In the genomic region with DNA sequence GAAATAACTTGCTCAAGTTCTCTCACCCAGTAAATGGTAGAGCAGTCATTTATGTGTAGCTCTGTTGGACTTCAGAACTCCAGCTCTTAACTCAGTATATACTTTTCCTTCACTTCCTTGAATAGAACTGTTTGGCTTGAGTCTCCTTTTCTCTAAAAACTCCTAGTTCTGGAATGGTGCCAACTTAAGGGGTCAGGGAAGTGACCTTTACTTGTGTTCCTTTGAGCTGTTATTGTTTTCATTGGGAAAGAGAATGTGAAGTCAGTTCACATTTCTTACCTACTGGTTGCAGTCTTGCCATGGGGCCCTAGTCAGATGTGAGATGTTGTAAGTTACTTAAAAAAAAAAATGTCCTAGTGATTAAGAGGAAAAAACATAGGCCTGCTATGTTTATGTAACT, we compare ENCODE assay signal across 13 cellular contexts.
DNase-seq lines count a peak whose midpoint lies in the region; ATAC-seq, FAIRE-seq and TF ChIP-seq lines count a peak whose summit lies in the region.
"Had no signal": no experiment of that assay in that cellular context is flagged by ENCODE, and none has a peak within 500 bp of the region (broad histone marks: within the 10 kb centered on the region; RNA-seq: fewer than 3 reads in every experiment).

No MANE protein-coding gene starts in this region.

- no peak for DNase-seq in HFFc6
- DNase-seq in breast epithelium (ENCODE audit: low spot score in 2 of 2): no peak
- DNase-seq in iris pigment epithelial cell (ENCODE audit: low read depth): peak; percentile 94
- no peak for DNase-seq in gastrocnemius medialis
- no peak for DNase-seq in frontal cortex (ENCODE audit: low spot score in 2 of 2)
- no peak for DNase-seq in superior temporal gyrus (ENCODE audit: extremely low spot score)
- no peak for DNase-seq in OCI-M2 (lab: John Stamatoyannopoulos, UW; ENCODE audit: unreplicated experiment)
- DNase-seq: activated T-cell treated with anti-CD3 and anti-CD28 coated beads, Interleukin-2, amount 50 U/mL, for 1 hour; DMS79 treated with DMSO at 0.1 percent for 48 hours; natural killer cell; NCI-H510A had no signal

- H3K27me3 ChIP-seq in breast epithelium (no peaks in the 10 kb centered on the region), gastrocnemius medialis (no peaks in the 10 kb centered on the region)

- peak overlapping the region; percentile 87 to 93 for H3K27ac ChIP-seq in breast epithelium
- H3K27ac ChIP-seq in gastrocnemius medialis: peak overlapping the region; percentile 10 to 71 (median 57)

- H3K4me1 ChIP-seq in breast epithelium (peaks cover 11 to 39% of the 10 kb centered on the region in 2 donors), gastrocnemius medialis (peaks cover 48 to 60% of the 10 kb centered on the region in 2 donors)

- peak overlapping the region; percentile 57 for H3K27ac Mint-ChIP-seq in HFFc6
- H3K27ac Mint-ChIP-seq: IgD-negative memory B cell, natural killer cell had no signal

- H3K36me3 ChIP-seq in breast epithelium: no peaks in the 10 kb centered on the region
- peaks cover 0 to 5% of the 10 kb centered on the region in 2 donors for H3K36me3 ChIP-seq in gastrocnemius medialis

- H3K4me1 Mint-ChIP-seq in HFFc6 (ENCODE audit: low read depth): peaks cover 50% of the 10 kb centered on the region
- H3K4me1 Mint-ChIP-seq: natural killer cell had no signal

- H3K36me3 Mint-ChIP-seq in HFFc6 (ENCODE audit: low read depth): peaks cover 11% of the 10 kb centered on the region
- H3K36me3 Mint-ChIP-seq: natural killer cell had no signal

- TF ChIP-seq CTCF in HFFc6 (IDR thresholded peaks at IDR 0.05) (no peak), breast epithelium (IDR thresholded peaks at IDR 0.05) (no peak), gastrocnemius medialis (IDR thresholded peaks at IDR 0.05 in 4 of 5, conservative IDR thresholded peaks at IDR 0.05 in 1 of 5) (no peak)

- intact Hi-C loops in breast epithelium (cut with DNase I; ENCODE audit: low total_unique reads): no loop called here
- intact Hi-C loops in gastrocnemius medialis (cut with DNase I; ENCODE audit: low total_unique reads): no loop called here

- no peaks in the 10 kb centered on the region for H3K27me3 Mint-ChIP-seq in HFFc6 (ENCODE audit: insufficient read depth)
- H3K27me3 Mint-ChIP-seq: IgD-negative memory B cell had no signal

- TF ChIP-seq POLR2A in breast epithelium (IDR thresholded peaks at IDR 0.05): no peak
- no peak for TF ChIP-seq POLR2A in gastrocnemius medialis (IDR thresholded peaks at IDR 0.05)

- peak; percentile 9 to 34 for ATAC-seq in gastrocnemius medialis
- no peak for ATAC-seq in HG03025 (IDR thresholded peaks at IDR 0.05; ENCODE audit: low FRiP score, unreplicated experiment)
- ATAC-seq: natural killer cell had no signal

- H3K9me3 Mint-ChIP-seq in HFFc6: no peaks in the 10 kb centered on the region
- H3K9me3 Mint-ChIP-seq: natural killer cell had no signal

- in situ Hi-C loops in gastrocnemius medialis (cut with MboI; ENCODE audit: low sequenced_read_pairs in 4 of 4): no loop called here

- no peak overlapping the region for H3K4me3 ChIP-seq in breast epithelium
- H3K4me3 ChIP-seq in gastrocnemius medialis: no peak overlapping the region

- H3K9me3 ChIP-seq in breast epithelium: no peaks in the 10 kb centered on the region
- no peaks in the 10 kb centered on the region for H3K9me3 ChIP-seq in gastrocnemius medialis

- no peak overlapping the region for H3K4me3 Mint-ChIP-seq in HFFc6
- H3K4me3 Mint-ChIP-seq: IgD-negative memory B cell, natural killer cell had no signal

- no peak for FAIRE-seq in frontal cortex (lab: Jason Lieb, UNC)
